10 cellular contexts compared by ENCODE assay signal in genomic region chr2:19540739-19541503, GRCh38.
DNase-seq lines count a peak whose midpoint lies in the region; ATAC-seq, FAIRE-seq and TF ChIP-seq lines count a peak whose summit lies in the region.
"Had no signal": no experiment of that assay in that cellular context is flagged by ENCODE, and none has a peak within 500 bp of the region (broad histone marks: within the 10 kb centered on the region; RNA-seq: fewer than 3 reads in every experiment).

No MANE protein-coding gene starts in this region.

- H3K4me3 ChIP-seq in A673 (ENCODE audit: low read depth, low read length, poor library complexity, severe bottlenecking) = no peak overlapping the region
- H3K4me3 ChIP-seq in astrocyte (ENCODE audit: insufficient read depth, low read depth, low read length) = no peak overlapping the region
- H3K4me3 ChIP-seq in keratinocyte (ENCODE audit: control insufficient read depth in 2 of 3, extremely low read depth in 1 of 3, insufficient read depth in 2 of 3, low read depth in 1 of 3, low read length in 3 of 3) = no peak overlapping the region

- TF ChIP-seq CTCF in A673 (conservative IDR thresholded peaks at IDR 0.05; ENCODE audit: low read depth, low read length) = no peak
- no peak for TF ChIP-seq CTCF in astrocyte (IDR thresholded peaks at IDR 0.05; ENCODE audit: insufficient read depth, low read depth, low read length)
- no peak for TF ChIP-seq CTCF in keratinocyte (optimal IDR thresholded peaks at IDR 0.05 in 1 of 3, IDR thresholded peaks at IDR 0.05 in 1 of 3, conservative IDR thresholded peaks at IDR 0.05 in 1 of 3; ENCODE audit: extremely low read depth in 1 of 3, insufficient read depth in 2 of 3, low read length in 3 of 3)

- DNase-seq in A673 (ENCODE audit: low spot score) (peak; percentile 22), HS-5 (ENCODE audit: low read depth) (peak; percentile 95), astrocyte (ENCODE audit: low read depth) (peak; percentile 82), keratinocyte (ENCODE audit: low read depth, low spot score) (peak; percentile 46)
- DNase-seq in activated CD4-positive, alpha-beta memory T cell treated with anti-CD3 and anti-CD28 coated beads, Interleukin-2, amount 10 ng/mL, durations not matched to agents 7 days and 5 days = no peak
- no peak for DNase-seq in activated naive CD4-positive, alpha-beta T cell treated with Interleukin-2 at 50 U/mL for 16 hours
- DNase-seq: BE2C, NCI-H1694 treated with DMSO at 0.1 percent for 48 hours had no signal

- H3K79me2 ChIP-seq in astrocyte (ENCODE audit: insufficient read depth, low read length) (no peaks in the 10 kb centered on the region), keratinocyte (ENCODE audit: control insufficient read depth, insufficient read depth, low read length) (no peaks in the 10 kb centered on the region)

- H3K27ac Mint-ChIP-seq in astrocyte (ENCODE audit: unreplicated experiment) = no peak overlapping the region
- H3K27ac Mint-ChIP-seq in activated T-helper 17 cell treated with anti-CD3 and anti-CD28 coated beads, Interleukin-2, amount 50 U/mL, for 72 hours = no peak overlapping the region
- no peak overlapping the region for H3K27ac Mint-ChIP-seq in activated CD4-positive, alpha-beta memory T cell treated with anti-CD3 and anti-CD28 coated beads, Interleukin-2, amount 10 ng/mL, durations not matched to agents 7 days and 5 days

- no peak overlapping the region for H3K27ac ChIP-seq in A673 (ENCODE audit: low read depth, low read length, poor library complexity, severe bottlenecking)
- no peak overlapping the region for H3K27ac ChIP-seq in astrocyte (ENCODE audit: low read depth, low read length)
- H3K27ac ChIP-seq in keratinocyte (ENCODE audit: control insufficient read depth, insufficient read depth, low read length) = peak overlapping the region; percentile 81

- H3K4me2 ChIP-seq in astrocyte (ENCODE audit: low read length) (peak overlapping the region; percentile 25), keratinocyte (ENCODE audit: control insufficient read depth, extremely low read depth, insufficient read depth, low read depth, low read length) (peak overlapping the region; percentile 56)

- H3K9me3 ChIP-seq in A673 (ENCODE audit: low read depth, low read length, poor library complexity, severe bottlenecking) (no peaks in the 10 kb centered on the region), astrocyte (ENCODE audit: insufficient read depth, low read depth, low read length) (no peaks in the 10 kb centered on the region), keratinocyte (ENCODE audit: control insufficient read depth, low read depth, low read length) (no peaks in the 10 kb centered on the region)
- H3K9me3 ChIP-seq: BE2C had no signal

- no peak for ATAC-seq in activated T-helper 17 cell treated with anti-CD3 and anti-CD28 coated beads, Interleukin-2, amount 50 U/mL, for 72 hours (replicated peaks)
- ATAC-seq in HG02610 (IDR thresholded peaks at IDR 0.05; ENCODE audit: unreplicated experiment) = no peak

- intact Hi-C loops in A673 (cut with micrococcal nuclease; ENCODE audit: unreplicated experiment) = no loop called here

- no peaks in the 10 kb centered on the region for H4K20me1 ChIP-seq in astrocyte (ENCODE audit: insufficient read depth, low read length)
- H4K20me1 ChIP-seq in keratinocyte (ENCODE audit: control insufficient read depth, extremely low read depth, insufficient read depth, low read length) = no peaks in the 10 kb centered on the region

- peaks cover 19% of the 10 kb centered on the region for H3K4me1 Mint-ChIP-seq in astrocyte (ENCODE audit: low read depth, unreplicated experiment)
- no peaks in the 10 kb centered on the region for H3K4me1 Mint-ChIP-seq in activated T-helper 17 cell treated with anti-CD3 and anti-CD28 coated beads, Interleukin-2, amount 50 U/mL, for 72 hours
- H3K4me1 Mint-ChIP-seq in activated CD4-positive, alpha-beta memory T cell treated with anti-CD3 and anti-CD28 coated beads, Interleukin-2, amount 10 ng/mL, durations not matched to agents 7 days and 5 days = no peaks in the 10 kb centered on the region

- H3K27me3 ChIP-seq in A673 (replicated peaks; ENCODE audit: insufficient read depth, low read depth, low read length, poor library complexity) = no peaks in the 10 kb centered on the region
- H3K27me3 ChIP-seq in astrocyte (ENCODE audit: insufficient read depth, low read length) = no peaks in the 10 kb centered on the region
- H3K27me3 ChIP-seq in keratinocyte (ENCODE audit: control insufficient read depth, extremely low read depth, insufficient read depth, low read length) = no peaks in the 10 kb centered on the region
- H3K27me3 ChIP-seq: BE2C had no signal

- peaks cover 4% of the 10 kb centered on the region for H3K9me3 Mint-ChIP-seq in astrocyte (ENCODE audit: unreplicated experiment)
- no peaks in the 10 kb centered on the region for H3K9me3 Mint-ChIP-seq in activated T-helper 17 cell treated with anti-CD3 and anti-CD28 coated beads, Interleukin-2, amount 50 U/mL, for 72 hours
- H3K9me3 Mint-ChIP-seq in activated CD4-positive, alpha-beta memory T cell treated with anti-CD3 and anti-CD28 coated beads, Interleukin-2, amount 10 ng/mL, durations not matched to agents 7 days and 5 days = no peaks in the 10 kb centered on the region

- no peak overlapping the region for H3K4me3 Mint-ChIP-seq in astrocyte (ENCODE audit: unreplicated experiment)
- no peak overlapping the region for H3K4me3 Mint-ChIP-seq in activated T-helper 17 cell treated with anti-CD3 and anti-CD28 coated beads, Interleukin-2, amount 50 U/mL, for 72 hours
- H3K4me3 Mint-ChIP-seq in activated CD4-positive, alpha-beta memory T cell treated with anti-CD3 and anti-CD28 coated beads, Interleukin-2, amount 10 ng/mL, durations not matched to agents 7 days and 5 days = no peak overlapping the region

- POLR2A ChIA-PET in A673 (lab: Charles Lee; ENCODE audit: low non-redundant PET) = no interaction called here
- POLR2A ChIA-PET in activated CD4-positive, alpha-beta memory T cell treated with anti-CD3 and anti-CD28 coated beads, Interleukin-2, amount 10 ng/mL, durations not matched to agents 7 days and 5 days (lab: Charles Lee) = no interaction called here

- H3K4me1 ChIP-seq in A673 (ENCODE audit: insufficient read depth, low read length, poor library complexity, severe bottlenecking) = no peaks in the 10 kb centered on the region
- peaks cover 12% of the 10 kb centered on the region for H3K4me1 ChIP-seq in astrocyte (ENCODE audit: insufficient read depth, low read length)
- H3K4me1 ChIP-seq in keratinocyte (ENCODE audit: control insufficient read depth, extremely low read depth, insufficient read depth, low read length) = peaks cover 71% of the 10 kb centered on the region
- H3K4me1 ChIP-seq: BE2C had no signal

- no peaks in the 10 kb centered on the region for H3K9me1 ChIP-seq in keratinocyte (ENCODE audit: control insufficient read depth, extremely low read depth, insufficient read depth, low read length)

- no peaks in the 10 kb centered on the region for H3K36me3 ChIP-seq in A673 (ENCODE audit: insufficient read depth, low read length, poor library complexity, severe bottlenecking)
- H3K36me3 ChIP-seq in astrocyte (ENCODE audit: insufficient read depth, low read length) = no peaks in the 10 kb centered on the region
- no peaks in the 10 kb centered on the region for H3K36me3 ChIP-seq in keratinocyte (ENCODE audit: control insufficient read depth in 2 of 2, extremely low read depth in 1 of 2, insufficient read depth in 2 of 2, low read length in 2 of 2)
- H3K36me3 ChIP-seq: BE2C had no signal

- dilution Hi-C loops in keratinocyte (cut with MboI; ENCODE audit: extremely low pct_ligation_motif_present, low sequenced_read_pairs) = no loop called here

- no peak overlapping the region for H3K9ac ChIP-seq in astrocyte (ENCODE audit: low read length)
- peak overlapping the region; percentile 42 for H3K9ac ChIP-seq in keratinocyte (ENCODE audit: control insufficient read depth, extremely low read depth, insufficient read depth, low read length)

- H2AFZ ChIP-seq in astrocyte (ENCODE audit: low read depth, low read length) (peak overlapping the region; percentile 26), keratinocyte (ENCODE audit: control insufficient read depth, low read length) (no peak overlapping the region)

- BruUV-seq in A673 (replicated peaks; lab: Mats Ljungman, UMichigan) = no TSS peak

- FAIRE-seq in astrocyte (lab: Jason Lieb, UNC) = no peak
- FAIRE-seq in keratinocyte (lab: Jason Lieb, UNC) = peak; percentile 80

- H3K36me3 Mint-ChIP-seq in astrocyte (ENCODE audit: low read depth, unreplicated experiment) = no peaks in the 10 kb centered on the region
- H3K36me3 Mint-ChIP-seq in activated T-helper 17 cell treated with anti-CD3 and anti-CD28 coated beads, Interleukin-2, amount 50 U/mL, for 72 hours (ENCODE audit: low read depth) = no peaks in the 10 kb centered on the region
- no peaks in the 10 kb centered on the region for H3K36me3 Mint-ChIP-seq in activated CD4-positive, alpha-beta memory T cell treated with anti-CD3 and anti-CD28 coated beads, Interleukin-2, amount 10 ng/mL, durations not matched to agents 7 days and 5 days (ENCODE audit: low read depth)

- H3K27me3 Mint-ChIP-seq in astrocyte (ENCODE audit: low read depth, unreplicated experiment) = no peaks in the 10 kb centered on the region
- no peaks in the 10 kb centered on the region for H3K27me3 Mint-ChIP-seq in activated T-helper 17 cell treated with anti-CD3 and anti-CD28 coated beads, Interleukin-2, amount 50 U/mL, for 72 hours
- H3K27me3 Mint-ChIP-seq in activated CD4-positive, alpha-beta memory T cell treated with anti-CD3 and anti-CD28 coated beads, Interleukin-2, amount 10 ng/mL, durations not matched to agents 7 days and 5 days = no peaks in the 10 kb centered on the region

- CTCF ChIA-PET in A673 (lab: Charles Lee) = no interaction called here
- CTCF ChIA-PET in activated CD4-positive, alpha-beta memory T cell treated with anti-CD3 and anti-CD28 coated beads, Interleukin-2, amount 10 ng/mL, durations not matched to agents 7 days and 5 days (lab: Charles Lee) = no interaction called here

Comparison
In these comparisons a context has a peak if more than half of its experiments do, and no peak if none do; other contexts are left out.
1. DNase-seq: peak in A673 (single experiment), HS-5 (single experiment), astrocyte (single experiment) and keratinocyte (single experiment); none in activated CD4-positive, alpha-beta memory T cell treated with anti-CD3 and anti-CD28 coated beads, Interleukin-2, amount 10 ng/mL, durations not matched to agents 7 days and 5 days (single experiment) and activated naive CD4-positive, alpha-beta T cell treated with Interleukin-2 at 50 U/mL for 16 hours (single experiment).